ENCODE assay signal across 2 cellular contexts in genomic region chr3:197796087-197796486, GRCh38.
A peak's percentile ranks its signal among the peaks of the same experiment; 100 is the strongest.
TF ChIP-seq lines count a peak whose summit lies in the region.

No MANE protein-coding gene starts in this region.

TF ChIP-seq in HepG2, 621 proteins besides CTCF, POLR2A, EP300 and RAD21:
- peak; percentile 66 for TF ChIP-seq CEBPB (IDR thresholded peaks at IDR 0.05; ENCODE audit: borderline replicate concordance, low read depth, low read length)
- no peak for TF ChIP-seq ZNF614 (CRISPR knock-in tag; IDR thresholded peaks at IDR 0.05; ENCODE audit: borderline replicate concordance)
TF ChIP-seq in HepG2: peak in this region for 1.

TF ChIP-seq in Ishikawa, 13 proteins besides CTCF, POLR2A, EP300 and RAD21:
- 0 out of 2 replicates have a peak, but pooled peaks have one; percentile 33 for TF ChIP-seq CEBPB (IDR thresholded peaks at IDR 0.05)
- no peak for TF ChIP-seq TAF1 (IDR thresholded peaks at IDR 0.05; ENCODE audit: low read depth)
- no peak for TF ChIP-seq TEAD4 (IDR thresholded peaks at IDR 0.05)
- no peak for TF ChIP-seq MAX (IDR thresholded peaks at IDR 0.05)
